Comparison of ENCODE assay signal across 10 cellular contexts in genomic region chr20:46767127-46767761, GRCh38. TPM values are rescaled to one million over a fixed set of nuclear protein-coding genes. Genes with fewer than 3 reads are reported as not detected.
A peak's percentile ranks its signal among the peaks of the same experiment; 100 is the strongest.
DNase-seq lines count a peak whose midpoint lies in the region; ATAC-seq and TF ChIP-seq lines count a peak whose summit lies in the region.
"Had no signal": no experiment of that assay in that cellular context is flagged by ENCODE, and none has a peak within 500 bp of the region (broad histone marks: within the 10 kb centered on the region; RNA-seq: fewer than 3 reads in every experiment).

No MANE protein-coding gene starts in this region.

- TF ChIP-seq EP300 in neural cell (conservative IDR thresholded peaks at IDR 0.05; ENCODE audit: poor library complexity, severe bottlenecking): no peak

- TF ChIP-seq POLR2A in breast epithelium (IDR thresholded peaks at IDR 0.05): no peak

- H3F3A ChIP-seq in GM23248 (ENCODE audit: insufficient read depth) (no peaks in the 10 kb centered on the region), neural cell (ENCODE audit: insufficient read depth, low read length, poor library complexity, severe bottlenecking) (no peaks in the 10 kb centered on the region)

- H3K79me2 ChIP-seq in GM23248 (ENCODE audit: insufficient read depth) (no peaks in the 10 kb centered on the region), neural cell (replicated peaks; ENCODE audit: insufficient read depth, low read length) (no peaks in the 10 kb centered on the region)

- peaks cover 12% of the 10 kb centered on the region; the same call in 1 of the 2 replicates for H3K27me3 ChIP-seq in GM23248 (replicated peaks; ENCODE audit: insufficient read depth)
- no peaks in the 10 kb centered on the region for H3K27me3 ChIP-seq in breast epithelium
- H3K27me3 ChIP-seq in neural cell (ENCODE audit: insufficient read depth, low read depth, low read length): no peaks in the 10 kb centered on the region

- H3K4me2 ChIP-seq in GM23248 (ENCODE audit: unreplicated experiment) (no peak overlapping the region), neural cell (ENCODE audit: low read length) (no peak overlapping the region)

- H2AFZ ChIP-seq in GM23248 (no peak overlapping the region), neural cell (ENCODE audit: low read depth, low read length) (no peak overlapping the region)

- peaks cover 8% of the 10 kb centered on the region for H3K36me3 Mint-ChIP-seq in T-helper 17 cell (ENCODE audit: low read depth)
- H3K36me3 Mint-ChIP-seq: memory B cell had no signal

- H3K9me3 ChIP-seq in GM23248 (ENCODE audit: low read depth): no peaks in the 10 kb centered on the region
- H3K9me3 ChIP-seq in breast epithelium: no peaks in the 10 kb centered on the region
- H3K9me3 ChIP-seq in neural cell (ENCODE audit: low read length): no peaks in the 10 kb centered on the region
- no peaks in the 10 kb centered on the region for H3K9me3 ChIP-seq in T-helper 17 cell (ENCODE audit: control insufficient read depth, low read length, poor library complexity, severe bottlenecking)
- H3K9me3 ChIP-seq: SJSA1 had no signal

- WGBS in GM23248 (ENCODE audit: low coverage in 1 of 2, low lambda C conversion rate in 2 of 2, missing lambda C conversion rate in 2 of 2), 2 experiments: 69 to 70% methylated on average over 4 of the region's 4 CpGs

- no peak for ATAC-seq in T-helper 17 cell

- TF ChIP-seq CTCF in breast epithelium (IDR thresholded peaks at IDR 0.05) (peak in 2 of 3 donors; percentile 31 to 37), neural cell (IDR thresholded peaks at IDR 0.05; ENCODE audit: poor library complexity, severe bottlenecking) (peak; percentile 23)

- DNase-seq in COLO668 (lab: John Stamatoyannopoulos, UW; ENCODE audit: unreplicated experiment): peak; percentile 64
- DNase-seq in GM23248: peak; percentile 62
- peak; percentile 45 for DNase-seq in NCI-H510A treated with DMSO at 0.1 percent for 48 hours (lab: John Stamatoyannopoulos, UW)
- DNase-seq in breast epithelium (ENCODE audit: low spot score in 2 of 2): no peak
- DNase-seq in activated effector memory CD4-positive, alpha-beta T cell treated with Interleukin-2 at 50 U/mL for 16 hours: no peak
- DNase-seq in islet precursor cell: no peak
- DNase-seq in T-helper 17 cell: no peak

- in situ Hi-C loops in GM23248 (cut with MboI): loop anchor here (10.0 to 25.0 kb wide), 3 partner anchors 378 to 845 kb away; no protein-coding TSS in a partner anchor

- H3K9me2 ChIP-seq in GM23248 (ENCODE audit: insufficient read depth) (no peaks in the 10 kb centered on the region), neural cell (ENCODE audit: insufficient read depth, low read length) (no peaks in the 10 kb centered on the region)

- no peak overlapping the region for H3K9ac ChIP-seq in GM23248
- no peak overlapping the region for H3K9ac ChIP-seq in neural cell (ENCODE audit: low read length)

- H3K4me3 ChIP-seq in GM23248 (no peak overlapping the region), breast epithelium (no peak overlapping the region), neural cell (ENCODE audit: low read length) (no peak overlapping the region)
- H3K4me3 ChIP-seq: SJSA1 had no signal

- H3K4me1 Mint-ChIP-seq in T-helper 17 cell: peaks cover 4% of the 10 kb centered on the region
- H3K4me1 Mint-ChIP-seq: memory B cell had no signal

- no peaks in the 10 kb centered on the region for H3K36me3 ChIP-seq in GM23248 (ENCODE audit: low read depth)
- no peaks in the 10 kb centered on the region for H3K36me3 ChIP-seq in breast epithelium
- H3K36me3 ChIP-seq in neural cell (ENCODE audit: insufficient read depth, low read length): no peaks in the 10 kb centered on the region
- H3K36me3 ChIP-seq: SJSA1 had no signal

- H4K20me1 ChIP-seq in GM23248 (ENCODE audit: insufficient read depth) (no peaks in the 10 kb centered on the region), neural cell (ENCODE audit: insufficient read depth) (no peaks in the 10 kb centered on the region)

- no peak for TF ChIP-seq RAD21 in neural cell (conservative IDR thresholded peaks at IDR 0.05)

- H3K4me1 ChIP-seq in GM23248 (ENCODE audit: insufficient read depth): no peaks in the 10 kb centered on the region
- no peaks in the 10 kb centered on the region for H3K4me1 ChIP-seq in breast epithelium
- H3K4me1 ChIP-seq: SJSA1 had no signal

- H3K27me3 Mint-ChIP-seq in T-helper 17 cell: peaks cover 72% of the 10 kb centered on the region

- H3K4me3 Mint-ChIP-seq in T-helper 17 cell: no peak overlapping the region
- H3K4me3 Mint-ChIP-seq: memory B cell had no signal

- no peak overlapping the region for H3K27ac ChIP-seq in GM23248
- H3K27ac ChIP-seq in breast epithelium: no peak overlapping the region
- no peak overlapping the region for H3K27ac ChIP-seq in neural cell (ENCODE audit: low read length)
- H3K27ac ChIP-seq: SJSA1 had no signal

- intact Hi-C loops in breast epithelium (cut with DNase I; ENCODE audit: low total_unique reads): no loop called here

- H3K27ac Mint-ChIP-seq in T-helper 17 cell: no peak overlapping the region
- H3K27ac Mint-ChIP-seq: memory B cell had no signal

TF ChIP-seq in neural cell, 6 proteins besides CTCF, POLR2A, EP300 and RAD21:
- TF ChIP-seq POLR2AphosphoS5 (IDR thresholded peaks at IDR 0.05) (no peak), TAF1 (IDR thresholded peaks at IDR 0.05; ENCODE audit: low read depth) (no peak), EZH2 (IDR thresholded peaks at IDR 0.05; ENCODE audit: borderline replicate concordance, insufficient read depth, low read length, poor library complexity, severe bottlenecking) (no peak), SMC3 (conservative IDR thresholded peaks at IDR 0.05; ENCODE audit: poor library complexity) (no peak), REST (IDR thresholded peaks at IDR 0.05; ENCODE audit: borderline replicate concordance) (no peak), MXI1 (conservative IDR thresholded peaks at IDR 0.05; ENCODE audit: poor library complexity, severe bottlenecking) (no peak)

RNA-seq across cellular contexts. Expression of gene SLC2A10, which starts 57.8 kb away (rescaled TPM):
- 48.0 and 50.2 TPM in 2 replicates for total RNA-seq in GM23248 (2014; rRNA removed; shearing (Covaris generic))
- polyA plus RNA-seq in GM23248 (2016; fragmentation: Nextera tagmentation; extraction: Ambion mirVana): 26.2 and 29.7 TPM in 2 replicates
- total RNA-seq in breast epithelium: 10 to 100 TPM; 19.8 to 42.9 (median 26.9) TPM
- polyA plus RNA-seq in neural cell: 0.22 TPM in 1 of 2 replicates, not detected in the other
- 0.12 TPM in 1 of 2 replicates, not detected in the other for polyA minus RNA-seq in neural cell
- not detected for total RNA-seq in T-helper 17 cell

Comparison
In these comparisons a context has a peak if more than half of its experiments do, and no peak if none do; other contexts are left out.
1. DNase-seq: peak in COLO668 (single experiment), GM23248 (single experiment) and NCI-H510A treated with DMSO at 0.1 percent for 48 hours (single experiment); none in breast epithelium (0 of 2), activated effector memory CD4-positive, alpha-beta T cell treated with Interleukin-2 at 50 U/mL for 16 hours (single experiment), islet precursor cell (single experiment) and T-helper 17 cell (0 of 3).
2. RNA of gene SLC2A10, which starts 57.8 kb away (total RNA-seq): 48.0 to 50.2 TPM in GM23248 and 19.8 to 42.9 TPM in breast epithelium; not detected in T-helper 17 cell; every median in the first group is over 10 times any median in the second.